In genomic region chr5:177957241-177957640, GRCh38 we compare ENCODE assay signal across 35 cellular contexts. TPM values are rescaled to one million over a fixed set of nuclear protein-coding genes. Genes with fewer than 3 reads are reported as not detected.
"Had no signal": no experiment of that assay in that cellular context is flagged by ENCODE, and none has a peak within 500 bp of the region (broad histone marks: within the 10 kb centered on the region; RNA-seq: fewer than 3 reads in every experiment).

No MANE protein-coding gene starts in this region.

- H3K27ac Mint-ChIP-seq: activated CD4-positive, alpha-beta memory T cell treated with anti-CD3 and anti-CD28 coated beads for 36 hours; activated CD4-positive, alpha-beta T cell treated with anti-CD3 and anti-CD28 coated beads, Interleukin-2, amount 10 ng/mL, durations not matched to agents 24 days and 14 days; activated naive CD4-positive, alpha-beta T cell treated with anti-CD3 and anti-CD28 coated beads, Interleukin-2, amount 10 ng/mL, durations not matched to agents 7 days and 5 days; activated naive CD8-positive, alpha-beta T cell treated with anti-CD3 and anti-CD28 coated beads, Interleukin-2, amount 10 ng/mL, durations not matched to agents 7 days and 5 days; activated T-helper 1 cell treated with anti-CD3 and anti-CD28 coated beads, Interleukin-12 subunit alpha, Interleukin-12 subunit beta, Interleukin-2, Interleukin-4 antibody, amounts not matched to agents 30 ng/mL and 10 ng/mL and 1 ng/mL, durations not matched to agents 14 hours and 24 hours and 36 hours; mesothelial cell of epicardium; nephron progenitor cell; stimulated activated naive B cell treated with anti-CD40 and anti-IgM and Interleukin-4, amounts not matched to agents 10 μg/mL and 1 μg/mL and 100 μg/mL, for 72 hours; T-helper 1 cell treated with Interleukin-12 subunit alpha and Interleukin-12 subunit beta and Interleukin-4 antibody, amounts not matched to agents 30 μg/mL and 1 μg/mL, for 36 hours had no signal

- H3K4me3 ChIP-seq: ovary, prostate gland, sigmoid colon, transverse colon had no signal

- DNase-seq: activated CD4-positive, alpha-beta memory T cell treated with anti-CD3 and anti-CD28 coated beads for 36 hours; activated CD4-positive, alpha-beta T cell treated with anti-CD3 and anti-CD28 coated beads, Interleukin-2, amount 10 ng/mL, durations not matched to agents 24 days and 14 days; activated CD8-positive, alpha-beta memory T cell treated with anti-CD3 and anti-CD28 coated beads, Interleukin-2, amount 50 U/mL, for 4 hours; activated gamma-delta T cell; activated naive CD4-positive, alpha-beta T cell treated with anti-CD3 and anti-CD28 coated beads, Interleukin-2, amount 10 ng/mL, durations not matched to agents 7 days and 5 days; activated naive CD8-positive, alpha-beta T cell treated with anti-CD3 and anti-CD28 coated beads, Interleukin-2, amount 10 ng/mL, durations not matched to agents 7 days and 5 days; activated T-cell treated with anti-CD3 and anti-CD28 coated beads, Interleukin-2, amount 50 U/mL, for 1 hour; amniotic stem cell; central memory CD4-positive, alpha-beta T cell; foreskin fibroblast; head of caudate nucleus; hippocampal formation; left cardiac atrium; mammary epithelial cell; naive B cell; nephron progenitor cell; ovary; sigmoid colon; small intestine; stimulated activated CD4-positive, alpha-beta T cell treated with anti-CD3 and anti-CD28 coated beads, Interleukin-1b, Interleukin-23, amount 100 ng/mL, for 48 hours; stimulated activated naive B cell treated with anti-CD40 and anti-IgM and Interleukin-4, amounts not matched to agents 10 μg/mL and 1 μg/mL and 100 μg/mL, for 72 hours; T-helper 9 cell; transverse colon; WERI-Rb-1 had no signal

- H3K4me1 Mint-ChIP-seq: activated CD4-positive, alpha-beta T cell treated with anti-CD3 and anti-CD28 coated beads, Interleukin-2, amount 10 ng/mL, durations not matched to agents 24 days and 14 days; activated naive CD4-positive, alpha-beta T cell treated with anti-CD3 and anti-CD28 coated beads, Interleukin-2, amount 10 ng/mL, durations not matched to agents 7 days and 5 days; activated naive CD8-positive, alpha-beta T cell treated with anti-CD3 and anti-CD28 coated beads, Interleukin-2, amount 10 ng/mL, durations not matched to agents 7 days and 5 days; mesothelial cell of epicardium; nephron progenitor cell had no signal

- H3K9me3 ChIP-seq: neutrophil, ovary, prostate gland, sigmoid colon, transverse colon had no signal

- H3K27me3 ChIP-seq: neutrophil, ovary, sigmoid colon, transverse colon had no signal

- H3K36me3 ChIP-seq: neutrophil, ovary, prostate gland, sigmoid colon, transverse colon, WERI-Rb-1 had no signal

- H3K27me3 Mint-ChIP-seq: activated CD4-positive, alpha-beta memory T cell treated with anti-CD3 and anti-CD28 coated beads for 36 hours; activated CD4-positive, alpha-beta T cell treated with anti-CD3 and anti-CD28 coated beads, Interleukin-2, amount 10 ng/mL, durations not matched to agents 24 days and 14 days; activated naive CD4-positive, alpha-beta T cell treated with anti-CD3 and anti-CD28 coated beads, Interleukin-2, amount 10 ng/mL, durations not matched to agents 7 days and 5 days; activated naive CD8-positive, alpha-beta T cell treated with anti-CD3 and anti-CD28 coated beads, Interleukin-2, amount 10 ng/mL, durations not matched to agents 7 days and 5 days; naive B cell; stimulated activated naive B cell treated with anti-CD40 and anti-IgM and Interleukin-4, amounts not matched to agents 10 μg/mL and 1 μg/mL and 100 μg/mL, for 72 hours had no signal

- ATAC-seq: activated CD4-positive, CD25-positive, alpha-beta regulatory T cell treated with anti-CD3 and anti-CD28 coated beads, Interleukin-2, amount 50 U/mL, for 24 hours; esophagus mucosa; left cardiac atrium; stimulated activated naive B cell treated with anti-CD40 and anti-IgM and Interleukin-4, amounts not matched to agents 10 μg/mL and 1 μg/mL and 100 μg/mL, for 72 hours had no signal

- H3K4me1 ChIP-seq: prostate gland, sigmoid colon, transverse colon had no signal

- H3K9me3 Mint-ChIP-seq: activated CD4-positive, alpha-beta memory T cell treated with anti-CD3 and anti-CD28 coated beads for 36 hours; activated T-helper 1 cell treated with anti-CD3 and anti-CD28 coated beads, Interleukin-12 subunit alpha, Interleukin-12 subunit beta, Interleukin-2, Interleukin-4 antibody, amounts not matched to agents 30 ng/mL and 10 ng/mL and 1 ng/mL, durations not matched to agents 14 hours and 24 hours and 36 hours; naive B cell had no signal

- H3K4me3 Mint-ChIP-seq: activated CD4-positive, alpha-beta memory T cell treated with anti-CD3 and anti-CD28 coated beads for 36 hours; activated CD4-positive, alpha-beta T cell treated with anti-CD3 and anti-CD28 coated beads, Interleukin-2, amount 10 ng/mL, durations not matched to agents 24 days and 14 days; activated naive CD4-positive, alpha-beta T cell treated with anti-CD3 and anti-CD28 coated beads, Interleukin-2, amount 10 ng/mL, durations not matched to agents 7 days and 5 days; activated naive CD8-positive, alpha-beta T cell treated with anti-CD3 and anti-CD28 coated beads, Interleukin-2, amount 10 ng/mL, durations not matched to agents 7 days and 5 days; activated T-helper 1 cell treated with anti-CD3 and anti-CD28 coated beads, Interleukin-12 subunit alpha, Interleukin-12 subunit beta, Interleukin-2, Interleukin-4 antibody, amounts not matched to agents 30 ng/mL and 10 ng/mL and 1 ng/mL, durations not matched to agents 14 hours and 24 hours and 36 hours; mesothelial cell of epicardium; naive B cell; nephron progenitor cell; stimulated activated naive B cell treated with anti-CD40 and anti-IgM and Interleukin-4, amounts not matched to agents 10 μg/mL and 1 μg/mL and 100 μg/mL, for 72 hours; T-helper 1 cell treated with Interleukin-12 subunit alpha and Interleukin-12 subunit beta and Interleukin-4 antibody, amounts not matched to agents 30 μg/mL and 1 μg/mL, for 36 hours had no signal

RNA-seq across cellular contexts. Expression of gene PROP1, which starts 38.8 kb away (rescaled TPM):
- total RNA-seq: activated CD4-positive, alpha-beta memory T cell treated with anti-CD3 and anti-CD28 coated beads for 36 hours; activated CD4-positive, alpha-beta T cell treated with anti-CD3 and anti-CD28 coated beads, Interleukin-2, amount 10 ng/mL, durations not matched to agents 24 days and 14 days; activated CD8-positive, alpha-beta memory T cell treated with anti-CD3 and anti-CD28 coated beads for 36 hours; activated naive CD8-positive, alpha-beta T cell treated with anti-CD3 and anti-CD28 coated beads, Interleukin-2, amount 10 ng/mL, durations not matched to agents 7 days and 5 days; activated T-helper 1 cell treated with anti-CD3 and anti-CD28 coated beads, Interleukin-12 subunit alpha, Interleukin-12 subunit beta, Interleukin-2, Interleukin-4 antibody, amounts not matched to agents 30 ng/mL and 10 ng/mL and 1 ng/mL, durations not matched to agents 14 hours and 24 hours and 36 hours; esophagus mucosa; left cardiac atrium; liver; mammary epithelial cell; mesothelial cell of epicardium; ovary; prostate gland; sigmoid colon; temporal lobe; transverse colon; urinary bladder had no signal
